In the genomic region with DNA sequence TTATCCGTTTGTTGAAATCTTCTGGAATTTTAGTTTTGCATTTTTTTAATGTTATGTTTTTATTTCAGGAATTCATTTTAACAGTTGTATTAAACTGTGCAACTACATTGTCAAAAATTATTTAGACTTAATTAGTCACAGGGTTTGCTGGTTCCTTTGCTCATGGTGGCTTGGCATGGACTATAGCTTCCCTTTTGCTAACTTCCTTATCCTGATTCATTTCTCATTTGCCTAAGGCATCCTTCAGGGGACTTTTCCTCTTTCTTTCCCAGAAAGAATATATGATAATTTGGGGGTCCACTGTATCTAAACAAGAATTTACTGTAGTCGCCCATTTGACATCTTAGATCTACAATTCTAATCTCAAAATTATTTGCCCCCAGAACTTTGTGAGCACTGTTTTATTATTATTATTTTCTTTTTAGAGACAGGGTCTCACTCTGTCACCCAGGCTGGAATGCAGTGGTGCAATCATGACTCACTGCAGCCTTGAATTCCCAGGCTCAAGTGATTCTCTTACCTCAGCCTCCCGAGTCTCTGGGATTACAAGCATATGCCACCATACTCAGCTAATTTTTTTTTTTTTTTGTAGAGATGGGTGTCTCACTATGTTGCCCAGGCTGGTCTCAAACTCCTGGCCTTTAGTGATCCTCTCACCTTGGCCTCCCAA, we compare ENCODE assay signal across 13 cellular contexts. TPM values are rescaled to one million over a fixed set of nuclear protein-coding genes. Genes with fewer than 3 reads are reported as not detected.
A peak's percentile ranks its signal among the peaks of the same experiment; 100 is the strongest.
DNase-seq lines count a peak whose midpoint lies in the region; ATAC-seq, FAIRE-seq and TF ChIP-seq lines count a peak whose summit lies in the region.
"Had no signal": no experiment of that assay in that cellular context is flagged by ENCODE, and none has a peak within 500 bp of the region (broad histone marks: within the 10 kb centered on the region; RNA-seq: fewer than 3 reads in every experiment).

No MANE protein-coding gene starts in this region.

- H3K4me1 Mint-ChIP-seq in astrocyte (ENCODE audit: low read depth, unreplicated experiment), result peaks cover 12% of the 10 kb centered on the region
- no peaks in the 10 kb centered on the region for H3K4me1 Mint-ChIP-seq in activated CD4-positive, alpha-beta memory T cell treated with anti-CD3 and anti-CD28 coated beads, Interleukin-2, amount 10 ng/mL, durations not matched to agents 7 days and 5 days

- H3K36me3 ChIP-seq in astrocyte (ENCODE audit: insufficient read depth, low read length) (no peaks in the 10 kb centered on the region), WERI-Rb-1 (peaks cover 21% of the 10 kb centered on the region), upper lobe of right lung (no peaks in the 10 kb centered on the region)

- H3K9me3 Mint-ChIP-seq in astrocyte (ENCODE audit: unreplicated experiment), result no peaks in the 10 kb centered on the region
- no peaks in the 10 kb centered on the region for H3K9me3 Mint-ChIP-seq in activated CD4-positive, alpha-beta memory T cell treated with anti-CD3 and anti-CD28 coated beads, Interleukin-2, amount 10 ng/mL, durations not matched to agents 7 days and 5 days
- H3K9me3 Mint-ChIP-seq: H9 had no signal

- POLR2A ChIA-PET in activated CD4-positive, alpha-beta memory T cell treated with anti-CD3 and anti-CD28 coated beads, Interleukin-2, amount 10 ng/mL, durations not matched to agents 7 days and 5 days (lab: Charles Lee), result no interaction called here

- TF ChIP-seq CTCF in astrocyte (IDR thresholded peaks at IDR 0.05; ENCODE audit: insufficient read depth, low read depth, low read length) (no peak), WERI-Rb-1 (IDR thresholded peaks at IDR 0.05; ENCODE audit: low read depth, low read length) (no peak), upper lobe of right lung (IDR thresholded peaks at IDR 0.05) (no peak)

- peak overlapping the region; percentile 98 for H3K27ac Mint-ChIP-seq in astrocyte (ENCODE audit: unreplicated experiment)
- no peak overlapping the region for H3K27ac Mint-ChIP-seq in activated CD4-positive, alpha-beta memory T cell treated with anti-CD3 and anti-CD28 coated beads, Interleukin-2, amount 10 ng/mL, durations not matched to agents 7 days and 5 days
- H3K27ac Mint-ChIP-seq: T-helper 17 cell had no signal

- peak overlapping the region; percentile 39 for H3K4me2 ChIP-seq in astrocyte (ENCODE audit: low read length)

- no peak for ATAC-seq in upper lobe of right lung
- ATAC-seq: T-helper 17 cell had no signal

- peak overlapping the region; percentile 45 for H3K9ac ChIP-seq in astrocyte (ENCODE audit: low read length)
- H3K9ac ChIP-seq: parathyroid adenoma had no signal

- H3K4me3 ChIP-seq in astrocyte (ENCODE audit: insufficient read depth, low read depth, low read length), result no peak overlapping the region
- no peak overlapping the region for H3K4me3 ChIP-seq in WERI-Rb-1 (ENCODE audit: low read depth, low read length)
- H3K4me3 ChIP-seq in upper lobe of right lung, result no peak overlapping the region

- H2AFZ ChIP-seq in astrocyte (ENCODE audit: low read depth, low read length), result no peak overlapping the region
- H2AFZ ChIP-seq: parathyroid adenoma had no signal

- DNase-seq in AG08395 (ENCODE audit: low spot score) (peak; percentile 49), HPDE6-E6E7 (ENCODE audit: extremely low spot score) (peak; percentile 44), astrocyte (ENCODE audit: low read depth) (peak; percentile 63), glomerular visceral epithelial cell (ENCODE audit: extremely low spot score) (peak; percentile 56), foreskin melanocyte (no peak), WERI-Rb-1 (no peak), upper lobe of right lung (no peak)
- no peak for DNase-seq in activated CD4-positive, alpha-beta memory T cell treated with anti-CD3 and anti-CD28 coated beads, Interleukin-2, amount 10 ng/mL, durations not matched to agents 7 days and 5 days
- DNase-seq: C1 segment of cervical spinal cord, H9, NCI-H1092, T-helper 17 cell had no signal

- intact Hi-C loops in upper lobe of right lung (cut with DNase I), result no loop called here

- peak overlapping the region; percentile 80 for H3K27ac ChIP-seq in astrocyte (ENCODE audit: low read depth, low read length)
- H3K27ac ChIP-seq in WERI-Rb-1, result no peak overlapping the region
- no peak overlapping the region for H3K27ac ChIP-seq in upper lobe of right lung
- H3K27ac ChIP-seq: parathyroid adenoma had no signal

- FAIRE-seq in astrocyte (lab: Jason Lieb, UNC), result peak; percentile 52

- no peaks in the 10 kb centered on the region for H4K20me1 ChIP-seq in astrocyte (ENCODE audit: insufficient read depth, low read length)

- no peak overlapping the region for H3K4me3 Mint-ChIP-seq in astrocyte (ENCODE audit: unreplicated experiment)
- no peak overlapping the region for H3K4me3 Mint-ChIP-seq in activated CD4-positive, alpha-beta memory T cell treated with anti-CD3 and anti-CD28 coated beads, Interleukin-2, amount 10 ng/mL, durations not matched to agents 7 days and 5 days
- H3K4me3 Mint-ChIP-seq: H9, T-helper 17 cell had no signal

- CTCF ChIA-PET in activated CD4-positive, alpha-beta memory T cell treated with anti-CD3 and anti-CD28 coated beads, Interleukin-2, amount 10 ng/mL, durations not matched to agents 7 days and 5 days (lab: Charles Lee), result interaction anchor here (0.7 kb wide), 1 partner anchor 293 kb away, joined by 3 read pairs; no protein-coding TSS in a partner anchor

- H3K27me3 ChIP-seq in astrocyte (ENCODE audit: insufficient read depth, low read length) (no peaks in the 10 kb centered on the region), WERI-Rb-1 (ENCODE audit: insufficient read depth, low read depth, severe bottlenecking) (no peaks in the 10 kb centered on the region), upper lobe of right lung (no peaks in the 10 kb centered on the region)

- H3K36me3 Mint-ChIP-seq in astrocyte (ENCODE audit: low read depth, unreplicated experiment), result peaks cover 9% of the 10 kb centered on the region
- peaks cover 30% of the 10 kb centered on the region for H3K36me3 Mint-ChIP-seq in activated CD4-positive, alpha-beta memory T cell treated with anti-CD3 and anti-CD28 coated beads, Interleukin-2, amount 10 ng/mL, durations not matched to agents 7 days and 5 days (ENCODE audit: low read depth)

- H3K9me3 ChIP-seq in astrocyte (ENCODE audit: insufficient read depth, low read depth, low read length) (peaks cover 4% of the 10 kb centered on the region), WERI-Rb-1 (ENCODE audit: severe bottlenecking) (no peaks in the 10 kb centered on the region), upper lobe of right lung (no peaks in the 10 kb centered on the region)

- H3K27me3 Mint-ChIP-seq in astrocyte (ENCODE audit: low read depth, unreplicated experiment), result no peaks in the 10 kb centered on the region
- H3K27me3 Mint-ChIP-seq in activated CD4-positive, alpha-beta memory T cell treated with anti-CD3 and anti-CD28 coated beads, Interleukin-2, amount 10 ng/mL, durations not matched to agents 7 days and 5 days, result no peaks in the 10 kb centered on the region
- H3K27me3 Mint-ChIP-seq: T-helper 17 cell had no signal

- H3K4me1 ChIP-seq in astrocyte (ENCODE audit: insufficient read depth, low read length), result peaks cover 12% of the 10 kb centered on the region
- H3K4me1 ChIP-seq in upper lobe of right lung, result no peaks in the 10 kb centered on the region
- H3K4me1 ChIP-seq: parathyroid adenoma had no signal

- H3K79me2 ChIP-seq in astrocyte (ENCODE audit: insufficient read depth, low read length), result no peaks in the 10 kb centered on the region
- H3K79me2 ChIP-seq: parathyroid adenoma had no signal

RNA-seq across cellular contexts. Expression of a gene that starts 13.9 kb away (rescaled TPM):
- 8.8 and 10.0 TPM in 2 replicates for total RNA-seq in astrocyte
- total RNA-seq in activated CD4-positive, alpha-beta memory T cell treated with anti-CD3 and anti-CD28 coated beads, Interleukin-2, amount 10 ng/mL, durations not matched to agents 7 days and 5 days, result 10 to 100 TPM; 39.7 to 41.2 TPM
- total RNA-seq in upper lobe of right lung, result 5.5 TPM

Comparison
In these comparisons a context has a peak if more than half of its experiments do, and no peak if none do; other contexts are left out.
1. DNase-seq: peak in AG08395 (single experiment), HPDE6-E6E7 (single experiment), astrocyte (single experiment) and glomerular visceral epithelial cell (single experiment); none in activated CD4-positive, alpha-beta memory T cell treated with anti-CD3 and anti-CD28 coated beads, Interleukin-2, amount 10 ng/mL, durations not matched to agents 7 days and 5 days (single experiment), foreskin melanocyte (single experiment), WERI-Rb-1 (single experiment) and upper lobe of right lung (single experiment).